Comparison of ENCODE assay signal across 8 cellular contexts in genomic region chr4:141307241-141307689, GRCh38.
DNase-seq lines count a peak whose midpoint lies in the region; ATAC-seq, FAIRE-seq and TF ChIP-seq lines count a peak whose summit lies in the region.

No MANE protein-coding gene starts in this region.

- FAIRE-seq in kidney (lab: Jason Lieb, UNC): no peak

- intact Hi-C loops in A673 (cut with micrococcal nuclease; ENCODE audit: unreplicated experiment): loop anchor here (5.0 to 10.0 kb wide), 3 partner anchors 405 to 1775 kb away; partner anchors contain the start of gene INPP4B
- intact Hi-C loops in mammary epithelial cell (cut with micrococcal nuclease): loop anchor here (2.0 kb wide), 2 partner anchors 350 to 1540 kb away; partner anchors contain the start of gene INPP4B
- intact Hi-C loops in kidney (cut with DNase I): no loop called here

- H3K79me2 ChIP-seq in mammary epithelial cell (ENCODE audit: insufficient read depth, low read length): no peaks in the 10 kb centered on the region

- H3K4me3 ChIP-seq in A673 (ENCODE audit: low read depth, low read length, poor library complexity, severe bottlenecking): no peak overlapping the region
- H3K4me3 ChIP-seq in WI38 (ENCODE audit: low read depth, low read length): no peak overlapping the region
- no peak overlapping the region for H3K4me3 ChIP-seq in mammary epithelial cell (replicated peaks in 1 of 3; ENCODE audit: insufficient read depth in 1 of 3, low read depth in 2 of 3, low read length in 3 of 3)
- no peak overlapping the region for H3K4me3 ChIP-seq in kidney (ENCODE audit: low read length in 2 of 2)

- H3K9ac ChIP-seq in mammary epithelial cell (ENCODE audit: insufficient read depth, low read length) (no peak overlapping the region), kidney (ENCODE audit: low read length in 2 of 2) (no peak overlapping the region)

- H3K27me3 ChIP-seq in A673 (replicated peaks; ENCODE audit: insufficient read depth, low read depth, low read length, poor library complexity): no peaks in the 10 kb centered on the region
- H3K27me3 ChIP-seq in mammary epithelial cell (ENCODE audit: insufficient read depth, low read length): no peaks in the 10 kb centered on the region

- BruUV-seq in A673 (replicated peaks; lab: Mats Ljungman, UMichigan): no TSS peak
- BruUV-seq in mammary epithelial cell (replicated peaks; lab: Mats Ljungman, UMichigan): no TSS peak

- CTCF ChIA-PET in A673 (lab: Charles Lee) (no interaction called here), mammary epithelial cell (lab: Charles Lee; ENCODE audit: low non-redundant PET) (interaction anchor here (0.6 kb wide), 4 partner anchors 12 to 1611 kb away, joined by 3 to 8 read pairs (median 6); no protein-coding TSS in a partner anchor)

- H3K9me3 ChIP-seq in A673 (ENCODE audit: low read depth, low read length, poor library complexity, severe bottlenecking): no peaks in the 10 kb centered on the region
- no peaks in the 10 kb centered on the region for H3K9me3 ChIP-seq in mammary epithelial cell (replicated peaks; ENCODE audit: insufficient read depth, low read length)
- no peaks in the 10 kb centered on the region for H3K9me3 ChIP-seq in kidney (ENCODE audit: control insufficient read depth in 1 of 2, low read length in 2 of 2)

- no peak overlapping the region for H2AFZ ChIP-seq in mammary epithelial cell (ENCODE audit: low read depth, low read length)

- peak; percentile 100 for ATAC-seq in GM18505 (IDR thresholded peaks at IDR 0.05; ENCODE audit: unreplicated experiment)
- ATAC-seq in HG02938 (IDR thresholded peaks at IDR 0.05; ENCODE audit: unreplicated experiment): peak; percentile 99

- no peak overlapping the region for H3K4me2 ChIP-seq in mammary epithelial cell (ENCODE audit: insufficient read depth, low read depth, low read length)

- dilution Hi-C loops in mammary epithelial cell (cut with HindIII; ENCODE audit: low sequenced_read_pairs): no loop called here

- H3K36me3 ChIP-seq in A673 (ENCODE audit: insufficient read depth, low read length, poor library complexity, severe bottlenecking): no peaks in the 10 kb centered on the region
- no peaks in the 10 kb centered on the region for H3K36me3 ChIP-seq in mammary epithelial cell (ENCODE audit: insufficient read depth, low read length)
- H3K36me3 ChIP-seq in kidney (ENCODE audit: control insufficient read depth in 1 of 2, insufficient read depth in 2 of 2, low read length in 2 of 2): no peaks in the 10 kb centered on the region

- WGBS in mammary epithelial cell (ENCODE audit: low coverage, missing lambda C conversion rate): 30% methylated on average over 5 of the region's 5 CpGs

- no peaks in the 10 kb centered on the region for H4K20me1 ChIP-seq in mammary epithelial cell (ENCODE audit: insufficient read depth, low read length)

- TF ChIP-seq CTCF in A673 (conservative IDR thresholded peaks at IDR 0.05; ENCODE audit: low read depth, low read length) (peak; percentile 70), WI38 (IDR thresholded peaks at IDR 0.05; ENCODE audit: low read depth, low read length) (peak; percentile 31), mammary epithelial cell (conservative IDR thresholded peaks at IDR 0.05 in 1 of 2, IDR thresholded peaks at IDR 0.05 in 1 of 2; ENCODE audit: extremely low read depth in 1 of 2, insufficient read depth in 1 of 2, low read depth in 1 of 2, low read length in 2 of 2) (peak; percentile 84 to 85), kidney (IDR thresholded peaks at IDR 0.05; ENCODE audit: borderline replicate concordance, extremely low read depth, insufficient read depth) (peak; percentile 82)

- H3K27ac ChIP-seq in A673 (ENCODE audit: low read depth, low read length, poor library complexity, severe bottlenecking): no peak overlapping the region
- H3K27ac ChIP-seq in mammary epithelial cell (ENCODE audit: insufficient read depth, low read depth, low read length): no peak overlapping the region
- no peak overlapping the region for H3K27ac ChIP-seq in kidney (ENCODE audit: low read depth in 2 of 2, low read length in 2 of 2)

- no peak for TF ChIP-seq POLR2A in GM18505 (IDR thresholded peaks at IDR 0.05; ENCODE audit: borderline replicate concordance, extremely low read depth, insufficient read depth, insufficient read length)

- DNase-seq in A673 (ENCODE audit: low spot score) (peak; percentile 46), NCI-H187 (lab: John Stamatoyannopoulos, UW) (peak; percentile 43 to 82), mammary epithelial cell (peak; percentile 52), kidney (peak; percentile 74)
- DNase-seq in stimulated activated CD4-positive, alpha-beta T cell treated with anti-CD3 and anti-CD28 coated beads, Interleukin-2, amount 100 ng/mL, for 4 hours (ENCODE audit: low read depth): peak; percentile 15

- POLR2A ChIA-PET in A673 (lab: Charles Lee; ENCODE audit: low non-redundant PET): no interaction called here

- H3K4me1 ChIP-seq in A673 (ENCODE audit: insufficient read depth, low read length, poor library complexity, severe bottlenecking) (no peaks in the 10 kb centered on the region), mammary epithelial cell (ENCODE audit: insufficient read depth, low read length) (no peaks in the 10 kb centered on the region), kidney (ENCODE audit: control insufficient read depth in 1 of 2, insufficient read depth in 1 of 2, low read depth in 1 of 2, low read length in 2 of 2) (peaks cover 0 to 5% of the 10 kb centered on the region in 2 donors)

- in situ Hi-C loops in mammary epithelial cell (cut with MboI; ENCODE audit: low sequenced_read_pairs in 2 of 2): loop anchor here in 1 of 2 donors (25.0 kb wide), 1 partner anchor 1555 kb away; no protein-coding TSS in a partner anchor

Comparison
In these comparisons a context has a peak if more than half of its experiments do, and no peak if none do; other contexts are left out.
1. DNase-seq: peak in every context shown above with its lines; median percentile 74 in kidney; 62 in NCI-H187; 52 in mammary epithelial cell; 46 in A673; 15 in stimulated activated CD4-positive, alpha-beta T cell treated with anti-CD3 and anti-CD28 coated beads, Interleukin-2, amount 100 ng/mL, for 4 hours.
2. CTCF ChIP-seq: peak in every context shown above with its lines; median percentile 84 in mammary epithelial cell; 82 in kidney; 70 in A673; 31 in WI38.